Comparison of ENCODE assay signal across 10 cellular contexts in the genomic region with DNA sequence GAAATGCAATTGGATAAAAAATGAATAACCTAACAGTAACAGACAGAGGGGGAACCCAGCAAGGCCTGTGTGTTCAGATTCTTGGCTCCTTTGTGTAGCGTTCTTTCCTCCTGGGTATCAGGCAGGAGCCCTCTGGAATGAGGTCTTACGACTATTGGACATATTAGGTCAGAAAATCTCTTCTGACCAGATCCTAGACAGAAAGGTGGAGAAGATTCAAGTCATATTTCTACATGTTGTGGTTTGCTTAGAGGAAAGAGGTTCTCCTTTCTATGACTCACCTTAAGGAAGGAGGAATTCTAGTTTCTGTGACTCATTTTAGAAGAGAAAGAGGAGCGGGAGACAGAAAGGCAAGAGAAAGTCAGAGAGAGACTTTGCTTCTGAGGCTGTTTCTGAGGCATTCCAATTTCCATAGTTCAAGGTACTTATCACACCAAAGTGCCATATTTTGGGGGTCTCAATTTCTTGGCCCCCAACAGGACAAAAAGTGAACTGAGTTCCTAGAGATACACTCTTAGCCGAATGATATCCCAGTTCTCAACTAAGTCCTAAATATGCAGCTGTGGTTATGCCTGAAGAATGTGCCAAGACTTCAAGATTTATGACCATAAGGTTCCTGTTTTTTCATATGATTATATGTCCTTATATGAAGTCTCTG.
DNase-seq lines count a peak whose midpoint lies in the region; ATAC-seq lines count a peak whose summit lies in the region.
"Had no signal": no experiment of that assay in that cellular context is flagged by ENCODE, and none has a peak within 500 bp of the region (broad histone marks: within the 10 kb centered on the region; RNA-seq: fewer than 3 reads in every experiment).

No MANE protein-coding gene starts in this region.

- H3K9me3 Mint-ChIP-seq in activated T-helper 1 cell treated with anti-CD3 and anti-CD28 coated beads, Interleukin-12 subunit alpha, Interleukin-12 subunit beta, Interleukin-2, Interleukin-4 antibody, amounts not matched to agents 30 ng/mL and 10 ng/mL and 1 ng/mL, durations not matched to agents 14 hours and 24 hours and 36 hours, result no peaks in the 10 kb centered on the region
- H3K9me3 Mint-ChIP-seq in CD4-positive, alpha-beta memory T cell, result peaks cover 0 to 2% (median 0%) of the 10 kb centered on the region in 8 donors
- no peaks in the 10 kb centered on the region for H3K9me3 Mint-ChIP-seq in naive thymus-derived CD8-positive, alpha-beta T cell

- POLR2A ChIA-PET in CD4-positive, alpha-beta memory T cell (lab: Charles Lee; ENCODE audit: partially characterized antibody), result no interaction called here
- POLR2A ChIA-PET in naive thymus-derived CD8-positive, alpha-beta T cell (lab: Charles Lee), result no interaction called here

- peaks cover 20% of the 10 kb centered on the region for H3K4me1 Mint-ChIP-seq in activated T-helper 1 cell treated with anti-CD3 and anti-CD28 coated beads, Interleukin-12 subunit alpha, Interleukin-12 subunit beta, Interleukin-2, Interleukin-4 antibody, amounts not matched to agents 30 ng/mL and 10 ng/mL and 1 ng/mL, durations not matched to agents 14 hours and 24 hours and 36 hours (ENCODE audit: low read depth)
- H3K4me1 Mint-ChIP-seq in CD4-positive, alpha-beta memory T cell, result peaks cover 0 to 7% (median 1%) of the 10 kb centered on the region in 4 donors
- H3K4me1 Mint-ChIP-seq in naive thymus-derived CD8-positive, alpha-beta T cell, result peaks cover 0 to 6% (median under 1%) of the 10 kb centered on the region in 4 donors

- H3K27me3 ChIP-seq in ACC112 (ENCODE audit: insufficient read depth, low read length), result no peaks in the 10 kb centered on the region
- H3K27me3 ChIP-seq in CD4-positive, alpha-beta memory T cell (ENCODE audit: insufficient read depth, low read length), result no peaks in the 10 kb centered on the region

- CTCF ChIA-PET in CD4-positive, alpha-beta memory T cell (lab: Charles Lee; ENCODE audit: partially characterized antibody), result no interaction called here

- H3K36me3 Mint-ChIP-seq in activated T-helper 1 cell treated with anti-CD3 and anti-CD28 coated beads, Interleukin-12 subunit alpha, Interleukin-12 subunit beta, Interleukin-2, Interleukin-4 antibody, amounts not matched to agents 30 ng/mL and 10 ng/mL and 1 ng/mL, durations not matched to agents 14 hours and 24 hours and 36 hours (ENCODE audit: low read depth), result no peaks in the 10 kb centered on the region
- H3K36me3 Mint-ChIP-seq in CD4-positive, alpha-beta memory T cell, result no peaks in the 10 kb centered on the region
- no peaks in the 10 kb centered on the region for H3K36me3 Mint-ChIP-seq in naive thymus-derived CD8-positive, alpha-beta T cell

- H3K9me3 ChIP-seq in CD4-positive, alpha-beta memory T cell (ENCODE audit: control insufficient read depth in 1 of 2, low read length in 2 of 2), result no peaks in the 10 kb centered on the region

- H3K36me3 ChIP-seq in ACC112 (ENCODE audit: insufficient read depth, low read length), result no peaks in the 10 kb centered on the region
- no peaks in the 10 kb centered on the region for H3K36me3 ChIP-seq in CD4-positive, alpha-beta memory T cell (ENCODE audit: insufficient read depth, low read length)

- peak overlapping the region; percentile 94 for H2AFZ ChIP-seq in ACC112 (ENCODE audit: low read length, unreplicated experiment)

- no peak overlapping the region for H3K4me3 Mint-ChIP-seq in activated T-helper 1 cell treated with anti-CD3 and anti-CD28 coated beads, Interleukin-12 subunit alpha, Interleukin-12 subunit beta, Interleukin-2, Interleukin-4 antibody, amounts not matched to agents 30 ng/mL and 10 ng/mL and 1 ng/mL, durations not matched to agents 14 hours and 24 hours and 36 hours
- no peak overlapping the region for H3K4me3 Mint-ChIP-seq in CD4-positive, alpha-beta memory T cell
- H3K4me3 Mint-ChIP-seq in naive thymus-derived CD8-positive, alpha-beta T cell, result no peak overlapping the region

- no peak overlapping the region for H3K27ac Mint-ChIP-seq in activated T-helper 1 cell treated with anti-CD3 and anti-CD28 coated beads, Interleukin-12 subunit alpha, Interleukin-12 subunit beta, Interleukin-2, Interleukin-4 antibody, amounts not matched to agents 30 ng/mL and 10 ng/mL and 1 ng/mL, durations not matched to agents 14 hours and 24 hours and 36 hours
- H3K27ac Mint-ChIP-seq in CD4-positive, alpha-beta memory T cell, result no peak overlapping the region
- no peak overlapping the region for H3K27ac Mint-ChIP-seq in naive thymus-derived CD8-positive, alpha-beta T cell

- peaks cover 23% of the 10 kb centered on the region for H3K27me3 Mint-ChIP-seq in activated T-helper 1 cell treated with anti-CD3 and anti-CD28 coated beads, Interleukin-12 subunit alpha, Interleukin-12 subunit beta, Interleukin-2, Interleukin-4 antibody, amounts not matched to agents 30 ng/mL and 10 ng/mL and 1 ng/mL, durations not matched to agents 14 hours and 24 hours and 36 hours (ENCODE audit: insufficient read depth)
- H3K27me3 Mint-ChIP-seq in CD4-positive, alpha-beta memory T cell, result peaks cover 0 to 2% of the 10 kb centered on the region in 2 donors
- H3K27me3 Mint-ChIP-seq in naive thymus-derived CD8-positive, alpha-beta T cell, result peaks cover 0 to 3% (median 0%) of the 10 kb centered on the region in 5 donors

- peak; percentile 75 for ATAC-seq in GM21360 (IDR thresholded peaks at IDR 0.05; ENCODE audit: unreplicated experiment)
- peak; percentile 61 for ATAC-seq in HG03575 (IDR thresholded peaks at IDR 0.05; ENCODE audit: extremely low read depth, insufficient number of reproducible peaks, low FRiP score, unreplicated experiment)
- no peak for ATAC-seq in naive thymus-derived CD8-positive, alpha-beta T cell

- peak overlapping the region; percentile 68 for H3K4me3 ChIP-seq in ACC112 (ENCODE audit: low read depth, low read length)
- no peak overlapping the region for H3K4me3 ChIP-seq in CD4-positive, alpha-beta memory T cell (ENCODE audit: low read length in 2 of 2)

- peak overlapping the region; percentile 75 for H3K27ac ChIP-seq in ACC112 (ENCODE audit: low read depth, low read length)
- no peak overlapping the region for H3K27ac ChIP-seq in CD4-positive, alpha-beta memory T cell (ENCODE audit: low read depth, low read length)

- intact Hi-C loops in activated T-helper 1 cell treated with anti-CD3 and anti-CD28 coated beads, Interleukin-12 subunit alpha, Interleukin-12 subunit beta, Interleukin-2, Interleukin-4 antibody, amounts not matched to agents 30 ng/mL and 10 ng/mL and 1 ng/mL, durations not matched to agents 14 hours and 24 hours and 36 hours (cut with micrococcal nuclease), result loop anchor here (1.0 to 5.0 kb wide), 5 partner anchors 36 to 423 kb away; no protein-coding TSS in a partner anchor
- intact Hi-C loops in CD4-positive, alpha-beta memory T cell (cut with micrococcal nuclease), result no loop called here

- DNase-seq in dedifferentiated amniotic fluid mesenchymal stem cell (ENCODE audit: extremely low spot score) (peak; percentile 68), NCI-H1694 treated with DMSO at 0.1 percent for 48 hours (lab: John Stamatoyannopoulos, UW) (no peak)
- no peak for DNase-seq in activated T-helper 1 cell treated with anti-CD3 and anti-CD28 coated beads, Interleukin-12 subunit alpha, Interleukin-12 subunit beta, Interleukin-2, Interleukin-4 antibody, amounts not matched to agents 30 ng/mL and 10 ng/mL and 1 ng/mL, durations not matched to agents 14 hours and 24 hours and 36 hours (ENCODE audit: low spot score)
- no peak for DNase-seq in CD4-positive, alpha-beta memory T cell
- no peak for DNase-seq in naive thymus-derived CD8-positive, alpha-beta T cell
- DNase-seq: left cardiac atrium, T1000 had no signal

- H3K79me2 ChIP-seq in ACC112 (ENCODE audit: control insufficient read depth, insufficient read depth, low read length, unreplicated experiment), result no peaks in the 10 kb centered on the region

- H3K4me1 ChIP-seq in ACC112 (ENCODE audit: control insufficient read depth, insufficient read depth, low read length, unreplicated experiment), result peaks cover 14% of the 10 kb centered on the region
- H3K4me1 ChIP-seq in CD4-positive, alpha-beta memory T cell (ENCODE audit: insufficient read depth, low read length), result no peaks in the 10 kb centered on the region

Comparison
In these comparisons a context has a peak if more than half of its experiments do, and no peak if none do; other contexts are left out.
1. ATAC-seq: peak in GM21360 (single experiment) and HG03575 (single experiment); none in naive thymus-derived CD8-positive, alpha-beta T cell (0 of 2).